ENCODE assay signal across 17 cellular contexts in genomic region chr11:76802621-76803020, GRCh38. TPM values are rescaled to one million over a fixed set of nuclear protein-coding genes. Genes with fewer than 3 reads are reported as not detected.
DNase-seq lines count a peak whose midpoint lies in the region; ATAC-seq and TF ChIP-seq lines count a peak whose summit lies in the region.
"Had no signal": no experiment of that assay in that cellular context is flagged by ENCODE, and none has a peak within 500 bp of the region (broad histone marks: within the 10 kb centered on the region; RNA-seq: fewer than 3 reads in every experiment).

No MANE protein-coding gene starts in this region.

- no peak overlapping the region for H3K4me3 Mint-ChIP-seq in endodermal cell
- H3K4me3 Mint-ChIP-seq: activated naive CD8-positive, alpha-beta T cell treated with anti-CD3 and anti-CD28 coated beads, Interleukin-2, amount 50 U/mL, for 24 hours had no signal

- H3K9me3 ChIP-seq in right cardiac atrium (ENCODE audit: control insufficient read depth, low read length) = no peaks in the 10 kb centered on the region
- no peaks in the 10 kb centered on the region for H3K9me3 ChIP-seq in endodermal cell (ENCODE audit: control insufficient read depth, low read length)
- H3K9me3 ChIP-seq: neutrophil had no signal

- no peak for TF ChIP-seq CTCF in endodermal cell (conservative IDR thresholded peaks at IDR 0.05)

- ATAC-seq in right cardiac atrium (no peak), Right ventricle myocardium inferior (no peak), GM21367 (IDR thresholded peaks at IDR 0.05; ENCODE audit: unreplicated experiment) (no peak)
- ATAC-seq: activated naive CD8-positive, alpha-beta T cell treated with anti-CD3 and anti-CD28 coated beads, Interleukin-2, amount 50 U/mL, for 24 hours; activated T-cell treated with anti-CD3 and anti-CD28 coated beads, Interleukin-2, amount 50 U/mL, for 72 hours; Panc1; SK-N-SH treated with all-trans-retinoic acid at 6 μM for 48 hours had no signal

- H3K27ac Mint-ChIP-seq in endodermal cell = no peak overlapping the region
- H3K27ac Mint-ChIP-seq: activated naive CD8-positive, alpha-beta T cell treated with anti-CD3 and anti-CD28 coated beads, Interleukin-2, amount 50 U/mL, for 24 hours; activated T-cell treated with anti-CD3 and anti-CD28 coated beads, Interleukin-2, amount 50 U/mL, for 72 hours had no signal

- H3K9ac ChIP-seq in endodermal cell (ENCODE audit: extremely low read depth, low read length, poor library complexity, severe bottlenecking) = no peak overlapping the region

- H3K4me1 Mint-ChIP-seq in endodermal cell = peaks cover 66% of the 10 kb centered on the region

- H3K27me3 ChIP-seq in right cardiac atrium (ENCODE audit: control insufficient read depth, insufficient read depth) (no peaks in the 10 kb centered on the region), endodermal cell (ENCODE audit: control insufficient read depth, insufficient read depth, low read length, poor library complexity, severe bottlenecking) (no peaks in the 10 kb centered on the region)
- H3K27me3 ChIP-seq: cardiac muscle cell had no signal

- peak overlapping the region; percentile 68 for H3K27ac ChIP-seq in right cardiac atrium (ENCODE audit: low read length)
- no peak overlapping the region for H3K27ac ChIP-seq in endodermal cell (ENCODE audit: low read depth, low read length)
- H3K27ac ChIP-seq: cardiac muscle cell, neutrophil had no signal

- H3K36me3 Mint-ChIP-seq in endodermal cell (ENCODE audit: low read depth) = peaks cover 12% of the 10 kb centered on the region

- intact Hi-C loops in right cardiac atrium (cut with DNase I) = loop anchor here in 1 of 4 donors (5.0 kb wide), 1 partner anchor 70 kb away; no protein-coding TSS in a partner anchor
- intact Hi-C loops in Right ventricle myocardium inferior (cut with DNase I) = loop anchor here (10.0 kb wide), 1 partner anchor 292 kb away; no protein-coding TSS in a partner anchor
- intact Hi-C loops in posterior vena cava (cut with DNase I) = loop anchor here (10.0 kb wide), 2 partner anchors 112 to 232 kb away; partner anchors contain the start of gene B3GNT6 (in 1 of the 2)

- no peaks in the 10 kb centered on the region for H3K9me3 Mint-ChIP-seq in endodermal cell
- H3K9me3 Mint-ChIP-seq: activated naive CD8-positive, alpha-beta T cell treated with anti-CD3 and anti-CD28 coated beads, Interleukin-2, amount 50 U/mL, for 24 hours; activated T-cell treated with anti-CD3 and anti-CD28 coated beads, Interleukin-2, amount 50 U/mL, for 72 hours had no signal

- H3K4me3 ChIP-seq in right cardiac atrium (ENCODE audit: low read length) = no peak overlapping the region
- no peak overlapping the region for H3K4me3 ChIP-seq in endodermal cell (ENCODE audit: low read length)
- H3K4me3 ChIP-seq: cardiac muscle cell had no signal

- no peak for DNase-seq in right cardiac atrium
- no peak for DNase-seq in Right ventricle myocardium inferior (ENCODE audit: missing footprints)
- DNase-seq in endodermal cell = peak; percentile 63
- peak; percentile 71 for DNase-seq in posterior vena cava (ENCODE audit: low spot score)
- DNase-seq in DMS153 treated with DMSO at 0.1 percent for 48 hours (lab: John Stamatoyannopoulos, UW; ENCODE audit: unreplicated experiment) = no peak
- DNase-seq in NCI-H82 (lab: John Stamatoyannopoulos, UW) = no peak
- no peak for DNase-seq in superior temporal gyrus (ENCODE audit: extremely low spot score)
- DNase-seq: activated CD4-positive, alpha-beta T cell treated with anti-CD3 and anti-CD28 coated beads, Interleukin-2, amount 50 U/mL, for 4 hours; activated naive CD8-positive, alpha-beta T cell treated with anti-CD3 and anti-CD28 coated beads, Interleukin-2, amount 50 U/mL, for 24 hours; activated T-cell treated with anti-CD3 and anti-CD28 coated beads, Interleukin-2, amount 50 U/mL, for 72 hours; NCI-H146; stimulated activated CD4-positive, alpha-beta T cell treated with anti-CD3 and anti-CD28 coated beads, Interleukin-4, amount 100 ng/mL, for 1 hour had no signal

- WGBS in right cardiac atrium = 66% methylated on average over 4 of the region's 4 CpGs
- WGBS in endodermal cell (ENCODE audit: insufficient coverage in 1 of 2, insufficient read length in 1 of 2), 2 experiments = 80% methylated on average over 1 to 4 of the region's 4 CpGs

- peaks cover 4% of the 10 kb centered on the region for H3K4me1 ChIP-seq in right cardiac atrium (ENCODE audit: control insufficient read depth, insufficient read depth, low read length)
- peaks cover 19% of the 10 kb centered on the region for H3K4me1 ChIP-seq in endodermal cell (ENCODE audit: control insufficient read depth, insufficient read depth, low read length)

- H3K27me3 Mint-ChIP-seq in endodermal cell (ENCODE audit: insufficient read depth) = no peaks in the 10 kb centered on the region

- H3K36me3 ChIP-seq in endodermal cell (ENCODE audit: control insufficient read depth, insufficient read depth, low read length) = peaks cover 20% of the 10 kb centered on the region
- H3K36me3 ChIP-seq: cardiac muscle cell, neutrophil had no signal

RNA-seq across cellular contexts. Expression of gene TSKU, which starts 19.5 kb away (rescaled TPM):
- total RNA-seq in right cardiac atrium (10 to 100 TPM; 10.6 to 26.8 (median 15.3) TPM), Right ventricle myocardium inferior (16.2 TPM), endodermal cell (100 to 1,000 TPM; 105 to 130 TPM), posterior vena cava (10 to 100 TPM; 64.0 to 77.6 TPM)
- 14.1 TPM for polyA plus RNA-seq in right cardiac atrium
- polyA plus RNA-seq in endodermal cell (2013, experiment 1 of 2) = 39.1 TPM
- 45.5 TPM for polyA plus RNA-seq in endodermal cell (2013, experiment 2 of 2)

RNA-seq across cellular contexts. Expression of gene ACER3, which starts 58.1 kb away (rescaled TPM):
- total RNA-seq in right cardiac atrium (10 to 100 TPM; 10.6 to 16.1 (median 12.9) TPM), Right ventricle myocardium inferior (9.9 TPM), endodermal cell (10 to 100 TPM; 18.5 to 23.2 TPM), posterior vena cava (10 to 100 TPM; 22.0 to 27.0 TPM)
- 4.1 TPM for polyA plus RNA-seq in right cardiac atrium
- polyA plus RNA-seq in endodermal cell (2013, experiment 1 of 2) = 10.0 TPM
- polyA plus RNA-seq in endodermal cell (2013, experiment 2 of 2) = 10.6 TPM

Comparison
In these comparisons a context has a peak if more than half of its experiments do, and no peak if none do; other contexts are left out.
1. DNase-seq: peak in endodermal cell (single experiment) and posterior vena cava (single experiment); none in right cardiac atrium (0 of 3), Right ventricle myocardium inferior (single experiment), DMS153 treated with DMSO at 0.1 percent for 48 hours (single experiment), NCI-H82 (single experiment) and superior temporal gyrus (single experiment).